Comparison of ENCODE assay signal across 1 cellular context in genomic region chr15:83762367-83762766, GRCh38.
TF ChIP-seq lines count a peak whose summit lies in the region.

No MANE protein-coding gene starts in this region.

TF ChIP-seq in HCT116, 20 proteins besides CTCF, POLR2A, EP300 and RAD21 (continued from another document):
- TF ChIP-seq REST (IDR thresholded peaks at IDR 0.05; ENCODE audit: low read depth) = no peak
